In genomic region chr12:1946311-1946710, GRCh38 we compare ENCODE assay signal across 14 cellular contexts.
DNase-seq lines count a peak whose midpoint lies in the region; ATAC-seq lines count a peak whose summit lies in the region.
"Had no signal": no experiment of that assay in that cellular context is flagged by ENCODE, and none has a peak within 500 bp of the region (broad histone marks: within the 10 kb centered on the region; RNA-seq: fewer than 3 reads in every experiment).

No MANE protein-coding gene starts in this region.

- H3K4me3 ChIP-seq in rectal smooth muscle tissue (ENCODE audit: low read length) (no peak overlapping the region), HAP-1 (no peak overlapping the region)
- H3K4me3 ChIP-seq: BLaER1 treated with 17β-estradiol and CSF1 and Interleukin-3, amounts not matched to agents 10 nM and 100 nM had no signal

- no peaks in the 10 kb centered on the region for H3K9me3 ChIP-seq in HAP-1

- H3K36me3 ChIP-seq in rectal smooth muscle tissue (ENCODE audit: control insufficient read depth, insufficient read depth, low read length): peaks cover 20% of the 10 kb centered on the region
- H3K36me3 ChIP-seq in HAP-1 (replicated peaks): peaks cover 13% of the 10 kb centered on the region

- H3K27me3 ChIP-seq in rectal smooth muscle tissue (ENCODE audit: control insufficient read depth, insufficient read depth, low read length): no peaks in the 10 kb centered on the region
- H3K27me3 ChIP-seq in HAP-1 (ENCODE audit: low read depth): no peaks in the 10 kb centered on the region
- H3K27me3 ChIP-seq: BLaER1 treated with 17β-estradiol and CSF1 and Interleukin-3, amounts not matched to agents 10 nM and 100 nM had no signal

- no peak overlapping the region for H3K9ac ChIP-seq in rectal smooth muscle tissue (ENCODE audit: low read length)
- H3K9ac ChIP-seq: BLaER1 treated with 17β-estradiol and CSF1 and Interleukin-3, amounts not matched to agents 10 nM and 100 nM had no signal

- H3K4me1 ChIP-seq in rectal smooth muscle tissue (ENCODE audit: control insufficient read depth, insufficient read depth, low read length) (peaks cover 29% of the 10 kb centered on the region), HAP-1 (no peaks in the 10 kb centered on the region)
- H3K4me1 ChIP-seq: BLaER1 treated with 17β-estradiol and CSF1 and Interleukin-3, amounts not matched to agents 10 nM and 100 nM had no signal

- in situ Hi-C loops in HAP-1 (cut with MboI; ENCODE audit: low sequenced_read_pairs): no loop called here

- peak; percentile 34 for DNase-seq in NCI-H82 (lab: John Stamatoyannopoulos, UW)
- no peak for DNase-seq in NCI-H82 treated with DMSO at 0.1 percent for 48 hours (lab: John Stamatoyannopoulos, UW; ENCODE audit: unreplicated experiment)
- peak; percentile 44 for DNase-seq in islet precursor cell
- no peak for DNase-seq in stimulated activated CD4-positive, alpha-beta T cell treated with anti-CD3 and anti-CD28 coated beads, Interleukin-12 subunit alpha, Interleukin-12 subunit beta, amount 100 ng/mL, for 4 hours
- no peak for DNase-seq in SW 1271 (lab: John Stamatoyannopoulos, UW)
- no peak for DNase-seq in HAP-1 (ENCODE audit: low spot score in 2 of 2)
- DNase-seq: 8988T, HCEC 1CT, KBM-7, NCI-H1092, SIG-M5 had no signal

- ATAC-seq in HG03439 (IDR thresholded peaks at IDR 0.05; ENCODE audit: unreplicated experiment): no peak

- peak overlapping the region; percentile 96 for H3K27ac ChIP-seq in rectal smooth muscle tissue (ENCODE audit: low read depth, low read length)
- H3K27ac ChIP-seq: BLaER1 treated with 17β-estradiol and CSF1 and Interleukin-3, amounts not matched to agents 10 nM and 100 nM had no signal

Comparison
In these comparisons a context has a peak if more than half of its experiments do, and no peak if none do; other contexts are left out.
1. DNase-seq: peak in NCI-H82 (single experiment) and islet precursor cell (single experiment); none in NCI-H82 treated with DMSO at 0.1 percent for 48 hours (single experiment), stimulated activated CD4-positive, alpha-beta T cell treated with anti-CD3 and anti-CD28 coated beads, Interleukin-12 subunit alpha, Interleukin-12 subunit beta, amount 100 ng/mL, for 4 hours (single experiment), SW 1271 (0 of 2) and HAP-1 (0 of 2).